Comparison of ENCODE assay signal across 11 cellular contexts in genomic region chr2:184004945-184005672, GRCh38.
DNase-seq lines count a peak whose midpoint lies in the region; ATAC-seq and TF ChIP-seq lines count a peak whose summit lies in the region.
"Had no signal": no experiment of that assay in that cellular context is flagged by ENCODE, and none has a peak within 500 bp of the region (broad histone marks: within the 10 kb centered on the region; RNA-seq: fewer than 3 reads in every experiment).

No MANE protein-coding gene starts in this region.

- peak; percentile 23 for ATAC-seq in GM18520 (IDR thresholded peaks at IDR 0.05; ENCODE audit: unreplicated experiment)
- ATAC-seq in GM21529 (IDR thresholded peaks at IDR 0.05; ENCODE audit: unreplicated experiment) = peak; percentile 53
- ATAC-seq in HG03196 (IDR thresholded peaks at IDR 0.05; ENCODE audit: unreplicated experiment) = peak; percentile 25

- H3K27ac ChIP-seq in brain microvascular endothelial cell = no peak overlapping the region
- H3K27ac ChIP-seq: prostate gland had no signal

- DNase-seq in brain microvascular endothelial cell = peak; percentile 61
- DNase-seq in AG08395 (ENCODE audit: low spot score) = no peak
- no peak for DNase-seq in NCI-H2107 treated with DMSO at 0.1 percent for 48 hours (lab: John Stamatoyannopoulos, UW; ENCODE audit: unreplicated experiment)
- DNase-seq in NCI-H1105 treated with DMSO at 0.1 percent for 48 hours (lab: John Stamatoyannopoulos, UW) = no peak
- DNase-seq in stimulated activated CD8-positive, alpha-beta memory T cell treated with anti-CD3 and anti-CD28 coated beads, Interleukin-4, amount 100 ng/mL, for 48 hours = no peak
- DNase-seq: DMS153, T-helper 1 cell had no signal

- no peak for TF ChIP-seq CTCF in brain microvascular endothelial cell (IDR thresholded peaks at IDR 0.05; ENCODE audit: low read depth, low read length, missing control alignments)

- no peak overlapping the region for H3K4me3 ChIP-seq in brain microvascular endothelial cell (ENCODE audit: low read depth, low read length)
- H3K4me3 ChIP-seq: prostate gland had no signal

- H3K36me3 ChIP-seq in brain microvascular endothelial cell (replicated peaks) = no peaks in the 10 kb centered on the region
- H3K36me3 ChIP-seq: prostate gland had no signal

- no peaks in the 10 kb centered on the region for H3K27me3 ChIP-seq in brain microvascular endothelial cell (replicated peaks)

- in situ Hi-C loops in brain microvascular endothelial cell (cut with HindIII; ENCODE audit: low pct_ligation_motif_present, low sequenced_read_pairs) = no loop called here
